8 cellular contexts compared by ENCODE assay signal in the genomic region with DNA sequence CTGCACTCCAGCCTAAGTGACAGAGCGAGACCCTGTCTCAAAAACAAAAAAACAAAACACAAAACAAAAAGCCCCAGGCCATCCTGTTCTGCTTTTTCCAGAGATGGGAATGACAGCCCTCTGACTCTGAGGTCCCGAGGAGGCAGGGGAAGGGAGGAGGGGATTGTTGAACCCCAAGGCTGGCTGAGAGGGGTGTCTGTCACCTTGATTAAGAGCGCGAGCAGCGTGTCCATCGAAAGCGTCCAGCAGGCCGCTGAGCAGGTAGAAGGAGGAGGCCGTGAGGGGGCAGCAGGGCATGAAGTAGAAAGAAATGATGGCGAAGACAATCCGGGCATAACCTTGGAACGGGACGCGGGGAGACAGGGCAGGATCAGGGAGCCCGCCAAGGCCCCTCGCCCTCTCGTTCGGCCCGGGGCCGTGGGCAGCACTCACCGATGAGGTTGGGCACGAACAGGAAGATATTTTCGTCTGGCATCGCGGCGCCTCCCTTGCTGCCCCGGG. TPM values are rescaled to one million over a fixed set of nuclear protein-coding genes. Genes with fewer than 3 reads are reported as not detected.
A peak's percentile ranks its signal among the peaks of the same experiment; 100 is the strongest.
DNase-seq lines count a peak whose midpoint lies in the region; ATAC-seq, FAIRE-seq and TF ChIP-seq lines count a peak whose summit lies in the region.

No MANE protein-coding gene starts in this region.

- no peaks in the 10 kb centered on the region for H3K9me3 Mint-ChIP-seq in stimulated activated naive CD8-positive, alpha-beta T cell treated with anti-CD3 and anti-CD28 coated beads, Interleukin-15, amount 100 ng/mL, for 72 hours

- TF ChIP-seq CTCF in KMS-11 (conservative IDR thresholded peaks at IDR 0.05; ENCODE audit: low read depth, low read length) (no peak), body of pancreas (IDR thresholded peaks at IDR 0.05) (peak in 3 of 7 experiments; percentile 5 to 14 (median 8))

- H3K4me3 Mint-ChIP-seq in stimulated activated naive CD8-positive, alpha-beta T cell treated with anti-CD3 and anti-CD28 coated beads, Interleukin-15, amount 100 ng/mL, for 72 hours = peak overlapping the region; percentile 93 to 96

- peak overlapping the region; percentile 85 for H2AFZ ChIP-seq in KMS-11 (ENCODE audit: low read depth)

- peaks cover 54% of the 10 kb centered on the region for H3K4me1 Mint-ChIP-seq in stimulated activated naive CD8-positive, alpha-beta T cell treated with anti-CD3 and anti-CD28 coated beads, Interleukin-15, amount 100 ng/mL, for 72 hours

- DNase-seq in NCI-H345 (lab: John Stamatoyannopoulos, UW) = peak; percentile 22
- DNase-seq in NCI-H345 treated with DMSO at 0.1 percent for 48 hours (lab: John Stamatoyannopoulos, UW; ENCODE audit: unreplicated experiment) = no peak
- peak in 2 of 4 donors; percentile 30 to 52 for DNase-seq in body of pancreas
- DNase-seq in kidney tubule cell (ENCODE audit: low spot score) = peak; percentile 43
- DNase-seq in stimulated activated naive CD8-positive, alpha-beta T cell treated with anti-CD3 and anti-CD28 coated beads, Interleukin-15, amount 100 ng/mL, for 72 hours = peak in 1 of 2 donors; percentile 15
- DNase-seq in stimulated activated CD4-positive, alpha-beta T cell treated with anti-CD3 and anti-CD28 coated beads, Interleukin-15, amount 100 ng/mL, for 24 hours = no peak
- DNase-seq in frontal cortex (ENCODE audit: low spot score in 2 of 2) = no peak

- H3K27ac ChIP-seq in KMS-11 (no peak overlapping the region), body of pancreas (peak overlapping the region; percentile 88 to 97 (median 95))

- H3K4me3 ChIP-seq in KMS-11 (IDR thresholded peaks at IDR 0.05; ENCODE audit: insufficient read depth, low read depth, low read length) (no peak overlapping the region), body of pancreas (peak overlapping the region; percentile 91 to 99)

- H3K9ac ChIP-seq in KMS-11 = peak overlapping the region; percentile 85

- peak overlapping the region; percentile 98 to 99 for H3K27ac Mint-ChIP-seq in stimulated activated naive CD8-positive, alpha-beta T cell treated with anti-CD3 and anti-CD28 coated beads, Interleukin-15, amount 100 ng/mL, for 72 hours

- peak overlapping the region; percentile 99 for H3K4me2 ChIP-seq in KMS-11

- WGBS in body of pancreas, 2 donors = 1 to 3% methylated on average over 11 to 27 of the region's 27 CpGs

- H3K4me1 ChIP-seq in KMS-11 (ENCODE audit: low read depth, poor library complexity, severe bottlenecking) (peaks cover 17% of the 10 kb centered on the region), body of pancreas (peaks cover 33% of the 10 kb centered on the region)

- no peaks in the 10 kb centered on the region for H4K20me1 ChIP-seq in KMS-11 (ENCODE audit: insufficient read depth)

- no peak for TF ChIP-seq POLR2A in body of pancreas (IDR thresholded peaks at IDR 0.05)

- H3K27me3 Mint-ChIP-seq in stimulated activated naive CD8-positive, alpha-beta T cell treated with anti-CD3 and anti-CD28 coated beads, Interleukin-15, amount 100 ng/mL, for 72 hours = no peaks in the 10 kb centered on the region

- FAIRE-seq in frontal cortex (lab: Jason Lieb, UNC) = no peak

- H3K27me3 ChIP-seq in KMS-11 (ENCODE audit: insufficient read depth, low read depth) (no peaks in the 10 kb centered on the region; the same call in 1 of the 2 replicates), body of pancreas (no peaks in the 10 kb centered on the region)

- H3K79me2 ChIP-seq in KMS-11 (ENCODE audit: insufficient read depth, low read depth) = peaks cover 13% of the 10 kb centered on the region; the same call in 1 of the 2 replicates

- H3K36me3 ChIP-seq in KMS-11 (ENCODE audit: insufficient read depth) (peaks cover 4% of the 10 kb centered on the region; the same call in 1 of the 2 replicates), body of pancreas (replicated peaks in 1 of 2; ENCODE audit: insufficient read depth in 1 of 2, low read depth in 2 of 2) (peaks cover 0 to 5% of the 10 kb centered on the region in 2 donors)

- intact Hi-C loops in body of pancreas (cut with DNase I) = no loop called here

- H3K9me3 ChIP-seq in body of pancreas = no peaks in the 10 kb centered on the region

- no peak for ATAC-seq in body of pancreas
- ATAC-seq in stimulated activated naive CD8-positive, alpha-beta T cell treated with anti-CD3 and anti-CD28 coated beads, Interleukin-15, amount 100 ng/mL, for 72 hours = no peak

RNA-seq across cellular contexts. Expression of a gene that starts 0.6 kb away (rescaled TPM):
- 10 to 100 TPM; 76.5 to 79.9 TPM for total RNA-seq in body of pancreas
- total RNA-seq in frontal cortex = 53.4 TPM

RNA-seq across cellular contexts. Expression of a gene that starts 36.9 kb away (rescaled TPM):
- total RNA-seq in body of pancreas (10 to 100 TPM; 19.2 to 28.3 TPM), frontal cortex (43.2 TPM)

RNA-seq across cellular contexts. Expression of a gene that starts 37.9 kb away (rescaled TPM):
- total RNA-seq in body of pancreas (1 to 10 TPM; 4.7 to 8.2 TPM), frontal cortex (9.4 TPM)

RNA-seq across cellular contexts. Expression of a gene that starts 42.2 kb away (rescaled TPM):
- 100 to 1,000 TPM in 1 of 2 donors, 10 to 100 TPM in 1; 75.5 to 139 TPM for total RNA-seq in body of pancreas
- total RNA-seq in frontal cortex = 4.5 TPM

RNA-seq across cellular contexts. Expression of a gene that starts 46.5 kb away (rescaled TPM):
- total RNA-seq in body of pancreas (10 to 100 TPM; 27.5 to 63.9 TPM), frontal cortex (11.8 TPM)

Comparison
In these comparisons a context has a peak if more than half of its experiments do, and no peak if none do; other contexts are left out.
1. DNase-seq: peak in NCI-H345 (single experiment) and kidney tubule cell (single experiment); none in NCI-H345 treated with DMSO at 0.1 percent for 48 hours (single experiment), stimulated activated CD4-positive, alpha-beta T cell treated with anti-CD3 and anti-CD28 coated beads, Interleukin-15, amount 100 ng/mL, for 24 hours (single experiment) and frontal cortex (0 of 2).